Comparison of ENCODE assay signal across 8 cellular contexts in genomic region chr10:79242620-79243152, GRCh38.
DNase-seq lines count a peak whose midpoint lies in the region; ATAC-seq, FAIRE-seq and TF ChIP-seq lines count a peak whose summit lies in the region.

No MANE protein-coding gene starts in this region.

- POLR2A ChIA-PET in MCF 10A (lab: Yijun Ruan, JAX) = no interaction called here

- in situ Hi-C loops in HAP-1 (cut with MboI; ENCODE audit: low sequenced_read_pairs) = no loop called here

- H3K36me3 Mint-ChIP-seq in CD14-positive monocyte (peaks cover 48 to 57% of the 10 kb centered on the region in 2 donors), MCF 10A (ENCODE audit: insufficient read depth, unreplicated experiment) (peaks cover 12% of the 10 kb centered on the region)

- WGBS in small intestine, 3 donors = 1 to 28% (median 1%) methylated on average over 28 to 60 of the region's 60 CpGs

- H3K27me3 Mint-ChIP-seq in CD14-positive monocyte (ENCODE audit: low read depth in 3 of 3) (peaks cover 0 to 2% (median 0%) of the 10 kb centered on the region in 3 donors), MCF 10A (ENCODE audit: insufficient read depth, unreplicated experiment) (no peaks in the 10 kb centered on the region)

- H3K4me3 Mint-ChIP-seq in CD14-positive monocyte = peak overlapping the region; percentile 68 to 79
- H3K4me3 Mint-ChIP-seq in MCF 10A (ENCODE audit: unreplicated experiment) = peak overlapping the region; percentile 63

- H3K27ac Mint-ChIP-seq in CD14-positive monocyte = peak overlapping the region in 6 of 7 donors; percentile 8 to 98 (median 89)
- no peak overlapping the region for H3K27ac Mint-ChIP-seq in MCF 10A (ENCODE audit: low read depth, unreplicated experiment)

- no TSS peak for BruUV-seq in MCF 10A (replicated peaks; lab: Mats Ljungman, UMichigan)

- H3K9me3 Mint-ChIP-seq in CD14-positive monocyte (peaks cover 0 to 2% (median 0%) of the 10 kb centered on the region in 7 donors), MCF 10A (ENCODE audit: unreplicated experiment) (no peaks in the 10 kb centered on the region)

- H3K4me1 Mint-ChIP-seq in CD14-positive monocyte = peaks cover 82% of the 10 kb centered on the region
- H3K4me1 Mint-ChIP-seq in MCF 10A (ENCODE audit: insufficient read depth, unreplicated experiment) = peaks cover 29% of the 10 kb centered on the region

- H3K27ac ChIP-seq in iPS-20b (ENCODE audit: low read length) (no peak overlapping the region), small intestine (ENCODE audit: low read depth in 1 of 2, low read length in 1 of 2) (peak overlapping the region in 1 of 2 donors; percentile 78)

- peak; percentile 24; the same call in 1 of the 2 replicates for TF ChIP-seq RAD21 in Ishikawa (IDR thresholded peaks at IDR 0.05; ENCODE audit: low read depth)

- no peaks in the 10 kb centered on the region for H3K9me3 ChIP-seq in iPS-20b (ENCODE audit: insufficient read depth, low read depth, low read length)
- H3K9me3 ChIP-seq in small intestine (ENCODE audit: control insufficient read depth, low read depth) = no peaks in the 10 kb centered on the region
- H3K9me3 ChIP-seq in HAP-1 = no peaks in the 10 kb centered on the region

- TF ChIP-seq CTCF in CD14-positive monocyte (IDR thresholded peaks at IDR 0.05) (no peak), MCF 10A (IDR thresholded peaks at IDR 0.05; ENCODE audit: unreplicated experiment) (no peak)

- no peak overlapping the region for H3K9ac ChIP-seq in iPS-20b (ENCODE audit: low read depth, low read length)

- CTCF ChIA-PET in MCF 10A (lab: Yijun Ruan, JAX) = interaction anchor here (0.6 kb wide), 1 partner anchor 823 kb away, joined by 3 read pairs; no protein-coding TSS in a partner anchor

- no peak for FAIRE-seq in small intestine (lab: Jason Lieb, UNC)

- peaks cover 35% of the 10 kb centered on the region for H3K4me1 ChIP-seq in iPS-20b (ENCODE audit: insufficient read depth, low read length)
- peaks cover 0 to 30% of the 10 kb centered on the region in 2 donors for H3K4me1 ChIP-seq in small intestine (ENCODE audit: control insufficient read depth in 2 of 2, insufficient read depth in 1 of 2, low read depth in 1 of 2, low read length in 1 of 2)
- H3K4me1 ChIP-seq in HAP-1 = peaks cover 31% of the 10 kb centered on the region

- no peak for DNase-seq in CD14-positive monocyte (ENCODE audit: low spot score)
- peak; percentile 42 for DNase-seq in T-helper 9 cell
- peak; percentile 66 for DNase-seq in MCF 10A (ENCODE audit: unreplicated experiment)
- peak; percentile 31 for DNase-seq in small intestine
- DNase-seq in HAP-1 (ENCODE audit: low spot score in 2 of 2) = no peak

- H3K36me3 ChIP-seq in iPS-20b (ENCODE audit: insufficient read depth, low read depth, low read length) (no peaks in the 10 kb centered on the region), small intestine (ENCODE audit: control insufficient read depth in 2 of 2, insufficient read depth in 2 of 2, low read length in 2 of 2) (no peaks in the 10 kb centered on the region), HAP-1 (replicated peaks) (no peaks in the 10 kb centered on the region)

- H3K27me3 ChIP-seq in iPS-20b (ENCODE audit: insufficient read depth, low read length) = peaks cover 62% of the 10 kb centered on the region
- no peaks in the 10 kb centered on the region for H3K27me3 ChIP-seq in small intestine (ENCODE audit: control insufficient read depth in 2 of 2, insufficient read depth in 2 of 2, low read length in 2 of 2)
- H3K27me3 ChIP-seq in HAP-1 (ENCODE audit: low read depth) = no peaks in the 10 kb centered on the region

- intact Hi-C loops in CD14-positive monocyte (cut with micrococcal nuclease) (loop anchor here (10.0 kb wide), 4 partner anchors 52 to 268 kb away; partner anchors contain the start of gene ZCCHC24 (in 1 of the 2)), MCF 10A (cut with micrococcal nuclease) (no loop called here)

- TF ChIP-seq EP300 in Ishikawa (IDR thresholded peaks at IDR 0.05; ENCODE audit: borderline replicate concordance) = peak; percentile 62; the same call in 1 of the 2 replicates

- ATAC-seq in GM19395 (IDR thresholded peaks at IDR 0.05; ENCODE audit: unreplicated experiment) = peak; percentile 43

- H3K4me3 ChIP-seq in iPS-20b (ENCODE audit: low read length) = peak overlapping the region; percentile 66; the same call in 1 of the 2 replicates
- H3K4me3 ChIP-seq in small intestine (ENCODE audit: low read depth in 1 of 2, low read length in 2 of 2) = peak overlapping the region; percentile 56
- H3K4me3 ChIP-seq in HAP-1 = no peak overlapping the region

TF ChIP-seq in Ishikawa, 13 proteins besides CTCF, POLR2A, EP300 and RAD21:
- TF ChIP-seq FOXM1 (IDR thresholded peaks at IDR 0.05; ENCODE audit: borderline replicate concordance, low read depth) = peak; percentile 26; the same call in 1 of the 2 replicates
- TF ChIP-seq CREB1 (IDR thresholded peaks at IDR 0.05; ENCODE audit: low read depth) = no peak
- peak; percentile 52; the same call in 1 of the 2 replicates for TF ChIP-seq YY1 (IDR thresholded peaks at IDR 0.05; ENCODE audit: low read depth)
- TF ChIP-seq TAF1 (IDR thresholded peaks at IDR 0.05; ENCODE audit: low read depth) = peak; percentile 40; the same call in 1 of the 2 replicates
- TF ChIP-seq USF1 (IDR thresholded peaks at IDR 0.05) = peak; percentile 33; the same call in 1 of the 2 replicates
- TF ChIP-seq ZBTB7A (IDR thresholded peaks at IDR 0.05; ENCODE audit: low read depth) = peak; percentile 83
- peak; percentile 95 for TF ChIP-seq MAX (IDR thresholded peaks at IDR 0.05)
- TF ChIP-seq TCF12 (IDR thresholded peaks at IDR 0.05; ENCODE audit: low read depth) = peak; percentile 85
- peak; percentile 79 for TF ChIP-seq TEAD4 (IDR thresholded peaks at IDR 0.05)
- peak; percentile 93 for TF ChIP-seq EGR1 (IDR thresholded peaks at IDR 0.05)
- TF ChIP-seq NFIC (IDR thresholded peaks at IDR 0.05) = peak; percentile 65; the same call in 1 of the 2 replicates
- TF ChIP-seq REST (IDR thresholded peaks at IDR 0.05; ENCODE audit: low read depth) = no peak
- peak; percentile 38; the same call in 1 of the 2 replicates for TF ChIP-seq CEBPB (IDR thresholded peaks at IDR 0.05)

Comparison
In these comparisons a context has a peak if more than half of its experiments do, and no peak if none do; other contexts are left out.
1. DNase-seq: peak in T-helper 9 cell (single experiment), MCF 10A (single experiment) and small intestine (single experiment); none in CD14-positive monocyte (single experiment) and HAP-1 (0 of 2).